In the genomic region with DNA sequence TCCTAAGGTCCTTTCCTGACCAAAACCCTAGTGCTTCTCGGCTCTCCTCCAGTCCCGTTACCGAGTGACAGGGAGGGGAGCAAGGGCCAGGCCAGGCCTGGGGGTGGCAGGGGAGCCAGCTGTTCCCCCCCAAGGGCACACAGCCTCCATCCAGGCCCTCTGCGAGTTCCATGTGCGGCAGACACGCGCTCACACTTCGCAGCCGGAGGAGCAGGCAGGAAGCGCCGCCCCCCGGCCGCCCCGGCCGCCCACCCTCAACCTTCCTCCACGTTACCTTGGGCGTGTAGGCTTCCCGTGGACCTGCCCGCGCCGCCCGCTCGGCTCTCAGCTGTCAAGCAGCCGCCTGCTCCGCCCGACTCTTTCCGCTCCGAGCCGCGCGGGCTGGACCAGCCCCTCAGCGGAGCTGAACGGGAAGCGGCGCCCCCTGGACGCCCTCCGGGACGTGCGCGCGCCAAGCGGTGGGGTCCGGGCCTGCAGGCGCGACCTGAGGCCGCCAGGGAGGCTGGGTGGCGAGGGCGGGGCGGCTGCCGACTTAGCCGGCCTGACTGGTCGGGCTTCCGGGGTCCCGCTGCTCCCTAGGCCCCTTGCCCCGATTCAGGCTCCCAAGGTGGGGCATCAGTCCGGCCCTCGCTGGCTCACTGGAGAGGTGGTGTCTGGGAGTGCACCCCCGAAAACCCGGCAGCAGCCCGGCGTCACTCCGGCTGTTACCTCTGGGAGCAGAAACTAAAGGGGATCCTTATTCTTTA, we compare ENCODE assay signal across 8 cellular contexts. TPM values are rescaled to one million over a fixed set of nuclear protein-coding genes. Genes with fewer than 3 reads are reported as not detected.
DNase-seq lines count a peak whose midpoint lies in the region; ATAC-seq and TF ChIP-seq lines count a peak whose summit lies in the region.

Gene CRACR2A, minus strand, starts transcription at position 369 of the 746 bp plus-strand sequence. CDS start 56,110 bp downstream, outside the sequence.

- H3K27ac Mint-ChIP-seq in activated T-helper 1 cell treated with anti-CD3 and anti-CD28 coated beads, Interleukin-12 subunit alpha, Interleukin-12 subunit beta, Interleukin-2, Interleukin-4 antibody, amounts not matched to agents 30 ng/mL and 10 ng/mL and 1 ng/mL, durations not matched to agents 14 hours and 24 hours and 36 hours, result peak within 1 kb of the TSS; percentile 98

- H3K36me3 ChIP-seq in aorta (ENCODE audit: control insufficient read depth in 1 of 2, insufficient read depth in 2 of 2, low read length in 1 of 2), result no peaks in the 10 kb centered on the region

- DNase-seq in AG09319 (ENCODE audit: extremely low read depth, low read depth), result no peak
- DNase-seq in activated T-helper 1 cell treated with anti-CD3 and anti-CD28 coated beads, Interleukin-12 subunit alpha, Interleukin-12 subunit beta, Interleukin-2, Interleukin-4 antibody, amounts not matched to agents 30 ng/mL and 10 ng/mL and 1 ng/mL, durations not matched to agents 14 hours and 24 hours and 36 hours (ENCODE audit: low spot score), result peak; percentile 79
- DNase-seq in glomerular visceral epithelial cell (ENCODE audit: extremely low spot score), result peak; percentile 45
- peak; percentile 41 for DNase-seq in pulmonary artery endothelial cell (ENCODE audit: low read depth, low spot score)
- DNase-seq in aorta, result peak; percentile 80 to 88

- peaks cover 25% of the 10 kb centered on the region for H3K36me3 Mint-ChIP-seq in activated T-helper 1 cell treated with anti-CD3 and anti-CD28 coated beads, Interleukin-12 subunit alpha, Interleukin-12 subunit beta, Interleukin-2, Interleukin-4 antibody, amounts not matched to agents 30 ng/mL and 10 ng/mL and 1 ng/mL, durations not matched to agents 14 hours and 24 hours and 36 hours (ENCODE audit: low read depth)

- no peak within 1 kb of the TSS for H3K4me3 ChIP-seq in aorta (ENCODE audit: low read length in 2 of 2)

- H3K27me3 ChIP-seq in aorta (ENCODE audit: control insufficient read depth in 1 of 2, insufficient read depth in 2 of 2, low read length in 1 of 2), result no peaks in the 10 kb centered on the region

- H3K4me1 Mint-ChIP-seq in activated T-helper 1 cell treated with anti-CD3 and anti-CD28 coated beads, Interleukin-12 subunit alpha, Interleukin-12 subunit beta, Interleukin-2, Interleukin-4 antibody, amounts not matched to agents 30 ng/mL and 10 ng/mL and 1 ng/mL, durations not matched to agents 14 hours and 24 hours and 36 hours (ENCODE audit: low read depth), result peaks cover 57% of the 10 kb centered on the region

- intact Hi-C loops in activated T-helper 1 cell treated with anti-CD3 and anti-CD28 coated beads, Interleukin-12 subunit alpha, Interleukin-12 subunit beta, Interleukin-2, Interleukin-4 antibody, amounts not matched to agents 30 ng/mL and 10 ng/mL and 1 ng/mL, durations not matched to agents 14 hours and 24 hours and 36 hours (cut with micrococcal nuclease), result loop anchor here (1.0 to 10.0 kb wide), 9 partner anchors 9 to 1072 kb away; partner anchors contain the start of genes CCND2 and PARP11
- intact Hi-C loops in aorta (cut with DNase I), result no loop called here

- TF ChIP-seq CTCF in AG09319 (IDR thresholded peaks at IDR 0.05; ENCODE audit: low read depth, low read length), result peak; percentile 38

- H3K4me1 ChIP-seq in aorta (ENCODE audit: control insufficient read depth in 1 of 2, insufficient read depth in 2 of 2, low read length in 2 of 2), result no peaks in the 10 kb centered on the region

- H3K9me3 ChIP-seq in aorta (ENCODE audit: control insufficient read depth, low read length), result peaks cover 1% of the 10 kb centered on the region

- no peaks in the 10 kb centered on the region for H3K9me3 Mint-ChIP-seq in activated T-helper 1 cell treated with anti-CD3 and anti-CD28 coated beads, Interleukin-12 subunit alpha, Interleukin-12 subunit beta, Interleukin-2, Interleukin-4 antibody, amounts not matched to agents 30 ng/mL and 10 ng/mL and 1 ng/mL, durations not matched to agents 14 hours and 24 hours and 36 hours

- 9 to 11% methylated on average over 53 to 62 of the region's 62 CpGs for WGBS in aorta, 2 donors

- ATAC-seq in GM18909 (IDR thresholded peaks at IDR 0.05; ENCODE audit: poor library complexity, unreplicated experiment) (peak; percentile 77), HG03135 (IDR thresholded peaks at IDR 0.05; ENCODE audit: unreplicated experiment) (peak; percentile 77), aorta (ENCODE audit: low FRiP score) (peak; percentile 88)

- H3K27me3 Mint-ChIP-seq in activated T-helper 1 cell treated with anti-CD3 and anti-CD28 coated beads, Interleukin-12 subunit alpha, Interleukin-12 subunit beta, Interleukin-2, Interleukin-4 antibody, amounts not matched to agents 30 ng/mL and 10 ng/mL and 1 ng/mL, durations not matched to agents 14 hours and 24 hours and 36 hours (ENCODE audit: insufficient read depth), result no peaks in the 10 kb centered on the region

- H3K4me3 Mint-ChIP-seq in activated T-helper 1 cell treated with anti-CD3 and anti-CD28 coated beads, Interleukin-12 subunit alpha, Interleukin-12 subunit beta, Interleukin-2, Interleukin-4 antibody, amounts not matched to agents 30 ng/mL and 10 ng/mL and 1 ng/mL, durations not matched to agents 14 hours and 24 hours and 36 hours, result peak within 1 kb of the TSS; percentile 94

- H3K27ac ChIP-seq in aorta (ENCODE audit: low read depth in 1 of 2, low read length in 2 of 2), result no peak within 1 kb of the TSS

TF ChIP-seq in PFSK-1, 5 proteins besides CTCF, POLR2A, EP300 and RAD21:
- TF ChIP-seq, protein P1, sequence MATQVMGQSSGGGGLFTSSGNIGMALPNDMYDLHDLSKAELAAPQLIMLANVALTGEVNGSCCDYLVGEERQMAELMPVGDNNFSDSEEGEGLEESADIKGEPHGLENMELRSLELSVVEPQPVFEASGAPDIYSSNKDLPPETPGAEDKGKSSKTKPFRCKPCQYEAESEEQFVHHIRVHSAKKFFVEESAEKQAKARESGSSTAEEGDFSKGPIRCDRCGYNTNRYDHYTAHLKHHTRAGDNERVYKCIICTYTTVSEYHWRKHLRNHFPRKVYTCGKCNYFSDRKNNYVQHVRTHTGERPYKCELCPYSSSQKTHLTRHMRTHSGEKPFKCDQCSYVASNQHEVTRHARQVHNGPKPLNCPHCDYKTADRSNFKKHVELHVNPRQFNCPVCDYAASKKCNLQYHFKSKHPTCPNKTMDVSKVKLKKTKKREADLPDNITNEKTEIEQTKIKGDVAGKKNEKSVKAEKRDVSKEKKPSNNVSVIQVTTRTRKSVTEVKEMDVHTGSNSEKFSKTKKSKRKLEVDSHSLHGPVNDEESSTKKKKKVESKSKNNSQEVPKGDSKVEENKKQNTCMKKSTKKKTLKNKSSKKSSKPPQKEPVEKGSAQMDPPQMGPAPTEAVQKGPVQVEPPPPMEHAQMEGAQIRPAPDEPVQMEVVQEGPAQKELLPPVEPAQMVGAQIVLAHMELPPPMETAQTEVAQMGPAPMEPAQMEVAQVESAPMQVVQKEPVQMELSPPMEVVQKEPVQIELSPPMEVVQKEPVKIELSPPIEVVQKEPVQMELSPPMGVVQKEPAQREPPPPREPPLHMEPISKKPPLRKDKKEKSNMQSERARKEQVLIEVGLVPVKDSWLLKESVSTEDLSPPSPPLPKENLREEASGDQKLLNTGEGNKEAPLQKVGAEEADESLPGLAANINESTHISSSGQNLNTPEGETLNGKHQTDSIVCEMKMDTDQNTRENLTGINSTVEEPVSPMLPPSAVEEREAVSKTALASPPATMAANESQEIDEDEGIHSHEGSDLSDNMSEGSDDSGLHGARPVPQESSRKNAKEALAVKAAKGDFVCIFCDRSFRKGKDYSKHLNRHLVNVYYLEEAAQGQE (IDR thresholded peaks at IDR 0.05; ENCODE audit: insufficient read depth in 1 of 2, low read depth in 2 of 2, low read length in 2 of 2), result peak in 1 of 2 experiments; percentile 10; a peak in 1 of 4 replicates
- TF ChIP-seq SIN3A (IDR thresholded peaks at IDR 0.05; ENCODE audit: borderline replicate concordance, insufficient read depth, low read length), result no peak
- no peak for TF ChIP-seq TAF1 (IDR thresholded peaks at IDR 0.05; ENCODE audit: borderline replicate concordance, insufficient read depth, low read length)
- no peak for TF ChIP-seq POLR2AphosphoS5 (IDR thresholded peaks at IDR 0.05; ENCODE audit: low read depth, low read length)
- peak; percentile 56 for TF ChIP-seq FOXP2 (optimal IDR thresholded peaks at IDR 0.05; ENCODE audit: borderline replicate concordance, extremely low read depth, extremely low read length, insufficient read depth)

RNA-seq across cellular contexts. Expression of gene CRACR2A, which starts in this region (rescaled TPM):
- polyA plus RNA-seq in PFSK-1 (2012; ENCODE audit: insufficient read length, low read depth), result 12.0 TPM
- total RNA-seq in activated T-helper 1 cell treated with anti-CD3 and anti-CD28 coated beads, Interleukin-12 subunit alpha, Interleukin-12 subunit beta, Interleukin-2, Interleukin-4 antibody, amounts not matched to agents 30 ng/mL and 10 ng/mL and 1 ng/mL, durations not matched to agents 14 hours and 24 hours and 36 hours, result 28.0 and 30.0 TPM in 2 replicates
- total RNA-seq in pulmonary artery endothelial cell, result 7.1 and 19.5 TPM in 2 replicates
- 1 to 10 TPM; 3.5 to 5.0 TPM for total RNA-seq in aorta
- polyA plus RNA-seq in aorta, result 1 to 10 TPM in 1 of 2 donors, under 1 TPM in 1; 0.49 to 6.9 TPM
